9 cellular contexts compared by ENCODE assay signal in genomic region chr2:216371756-216372702, GRCh38. TPM values are rescaled to one million over a fixed set of nuclear protein-coding genes. Genes with fewer than 3 reads are reported as not detected.
DNase-seq lines count a peak whose midpoint lies in the region; ATAC-seq and TF ChIP-seq lines count a peak whose summit lies in the region.
"Had no signal": no experiment of that assay in that cellular context is flagged by ENCODE, and none has a peak within 500 bp of the region (broad histone marks: within the 10 kb centered on the region; RNA-seq: fewer than 3 reads in every experiment).

MARCHF4 (minus strand) TSS chr2:216372483; CDS start chr2:216370260, 2,223 bp downstream.

- TF ChIP-seq EP300 in sigmoid colon (IDR thresholded peaks at IDR 0.05) = no peak

- intact Hi-C loops in activated B cell treated with CpG ODN at 0.5 μM for 24 hours (cut with micrococcal nuclease) = no loop called here
- intact Hi-C loops in sigmoid colon (cut with DNase I) = no loop called here

- peaks cover 64% of the 10 kb centered on the region for H3K27me3 Mint-ChIP-seq in activated B cell treated with CpG ODN at 0.5 μM for 24 hours

- H3K27ac Mint-ChIP-seq in activated B cell treated with CpG ODN at 0.5 μM for 24 hours = no peak within 1 kb of the TSS

- TF ChIP-seq CTCF in activated B cell treated with CpG ODN at 0.5 μM for 24 hours (IDR thresholded peaks at IDR 0.05) (no peak), sigmoid colon (IDR thresholded peaks at IDR 0.05) (no peak)

- in situ Hi-C loops in T47D (cut with HindIII; ENCODE audit: low pct_unique_long_range_greater_than_20kb, low sequenced_read_pairs) = no loop called here

- H3K27me3 ChIP-seq in sigmoid colon = peaks cover 19 to 66% (median 47%) of the 10 kb centered on the region in 3 donors

- peak; percentile 89 for DNase-seq in EL
- DNase-seq in NCI-H1417 treated with DMSO at 0.1 percent for 48 hours (lab: John Stamatoyannopoulos, UW) = peak; percentile 58
- peak; percentile 50 for DNase-seq in activated B cell treated with CpG ODN at 0.5 μM for 24 hours
- DNase-seq in T47D (ENCODE audit: low read depth in 1 of 2, low spot score in 1 of 2) = peak; percentile 60 to 74
- DNase-seq in sigmoid colon = peak; percentile 74
- DNase-seq in NCI-H1048 (lab: John Stamatoyannopoulos, UW) = no peak

- CTCF ChIA-PET in activated B cell treated with CpG ODN at 0.5 μM for 24 hours (lab: Charles Lee) = no interaction called here

- POLR2A ChIA-PET in activated B cell treated with CpG ODN at 0.5 μM for 24 hours (lab: Charles Lee) = interaction anchor here (0.6 to 0.7 kb wide), 2 partner anchors 125 to 130 kb away, joined by 4 to 5 read pairs; no protein-coding TSS in a partner anchor

- H3K27ac ChIP-seq in sigmoid colon = no peak within 1 kb of the TSS
- H3K27ac ChIP-seq: SK-N-MC had no signal

- H3K9me3 Mint-ChIP-seq in activated B cell treated with CpG ODN at 0.5 μM for 24 hours = no peaks in the 10 kb centered on the region

- H3K4me3 Mint-ChIP-seq in activated B cell treated with CpG ODN at 0.5 μM for 24 hours = peak within 1 kb of the TSS; percentile 11

- 1 to 3% methylated on average over 60 of the region's 60 CpGs for WGBS in sigmoid colon, 2 donors

- ATAC-seq in activated B cell treated with CpG ODN at 0.5 μM for 24 hours (ENCODE audit: low read depth) = peak; percentile 65
- ATAC-seq in GM19351 (IDR thresholded peaks at IDR 0.05; ENCODE audit: unreplicated experiment) = no peak

- H3K4me1 ChIP-seq in sigmoid colon = peaks cover 0 to 17% (median 13%) of the 10 kb centered on the region in 4 donors

- no peaks in the 10 kb centered on the region for H3K36me3 Mint-ChIP-seq in activated B cell treated with CpG ODN at 0.5 μM for 24 hours (ENCODE audit: low read depth)

- H3K36me3 ChIP-seq in sigmoid colon = no peaks in the 10 kb centered on the region

- no peak for TF ChIP-seq POLR2A in sigmoid colon (IDR thresholded peaks at IDR 0.05)

- H3K4me3 ChIP-seq in iPS-11a (ENCODE audit: low read depth, low read length) = peak within 1 kb of the TSS; percentile 73
- peak within 1 kb of the TSS in 3 of 4 donors; percentile 0 to 31 (median 7) for H3K4me3 ChIP-seq in sigmoid colon
- H3K4me3 ChIP-seq: SK-N-MC had no signal

- peaks cover 12% of the 10 kb centered on the region for H3K4me1 Mint-ChIP-seq in activated B cell treated with CpG ODN at 0.5 μM for 24 hours

- no peaks in the 10 kb centered on the region for H3K9me3 ChIP-seq in sigmoid colon

RNA-seq across cellular contexts. Expression of gene MARCHF4, which starts in this region (rescaled TPM):
- total RNA-seq in activated B cell treated with CpG ODN at 0.5 μM for 24 hours (not detected in 2 replicates), sigmoid colon (under 1 TPM in 2 of 4 donors, not detected in 2; under 0.01 to 0.14 TPM)
- under 1 TPM in 1 of 3 donors, not detected in 2; 0.20 TPM for polyA plus RNA-seq in sigmoid colon

Comparison
In these comparisons a context has a peak if more than half of its experiments do, and no peak if none do; other contexts are left out.
1. Peak in DNase-seq and ATAC-seq in activated B cell treated with CpG ODN at 0.5 μM for 24 hours; RNA of the gene not detected or under 1 TPM.
2. Peak in DNase-seq and H3K4me3 ChIP-seq in sigmoid colon; RNA of the gene not detected or under 1 TPM.